1 cellular context compared by ENCODE assay signal in the genomic region with DNA sequence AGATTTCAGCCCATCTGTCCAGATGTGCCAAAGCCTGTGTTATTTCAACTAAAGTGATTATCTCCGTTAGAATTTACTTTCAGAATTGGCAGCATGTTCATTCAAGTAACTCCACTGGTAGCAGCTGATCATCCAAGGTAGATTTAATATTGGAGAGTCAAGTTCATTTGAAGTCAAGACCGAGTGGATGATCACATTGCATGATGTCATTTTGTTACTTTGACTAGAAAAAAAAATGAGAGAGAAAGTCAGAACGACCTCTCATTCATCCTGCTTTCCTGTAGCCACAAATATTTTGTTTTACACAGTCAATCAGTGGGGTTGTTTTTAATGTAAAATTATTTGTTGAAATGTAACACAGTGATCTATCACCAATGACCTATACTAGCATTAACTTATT.
TF ChIP-seq lines count a peak whose summit lies in the region.

No MANE protein-coding gene starts in this region.

TF ChIP-seq in HEK293, 187 proteins besides CTCF, POLR2A, EP300 and RAD21 (continued from another document):
- TF ChIP-seq ZNF223 (tag by site-specific recombination; IDR thresholded peaks at IDR 0.05) (no peak), ZNF658 (tag by site-specific recombination; IDR thresholded peaks at IDR 0.05) (no peak), ZNF549 (tag by site-specific recombination; IDR thresholded peaks at IDR 0.05) (no peak), ZNF19 (tag by site-specific recombination; IDR thresholded peaks at IDR 0.05; ENCODE audit: low read depth) (no peak), ZNF175 (tag by site-specific recombination; IDR thresholded peaks at IDR 0.05) (no peak), ZNF510 (tag by site-specific recombination; IDR thresholded peaks at IDR 0.05; ENCODE audit: insufficient replicate concordance) (no peak), HOXC10 (CRISPR knock-in tag; IDR thresholded peaks at IDR 0.05) (no peak), SALL2 (tag by site-specific recombination; IDR thresholded peaks at IDR 0.05; ENCODE audit: borderline replicate concordance) (no peak), GFI1B (tag by site-specific recombination; IDR thresholded peaks at IDR 0.05) (no peak), ZBTB21 (tag by site-specific recombination; IDR thresholded peaks at IDR 0.05) (peak; percentile 67), ZNF76 (tag by site-specific recombination; IDR thresholded peaks at IDR 0.05; ENCODE audit: borderline replicate concordance, low read depth) (no peak), ZNF571 (tag by site-specific recombination; IDR thresholded peaks at IDR 0.05) (no peak), ZNF629 (tag by site-specific recombination; IDR thresholded peaks at IDR 0.05) (peak; percentile 53)
- TF ChIP-seq, protein P1, sequence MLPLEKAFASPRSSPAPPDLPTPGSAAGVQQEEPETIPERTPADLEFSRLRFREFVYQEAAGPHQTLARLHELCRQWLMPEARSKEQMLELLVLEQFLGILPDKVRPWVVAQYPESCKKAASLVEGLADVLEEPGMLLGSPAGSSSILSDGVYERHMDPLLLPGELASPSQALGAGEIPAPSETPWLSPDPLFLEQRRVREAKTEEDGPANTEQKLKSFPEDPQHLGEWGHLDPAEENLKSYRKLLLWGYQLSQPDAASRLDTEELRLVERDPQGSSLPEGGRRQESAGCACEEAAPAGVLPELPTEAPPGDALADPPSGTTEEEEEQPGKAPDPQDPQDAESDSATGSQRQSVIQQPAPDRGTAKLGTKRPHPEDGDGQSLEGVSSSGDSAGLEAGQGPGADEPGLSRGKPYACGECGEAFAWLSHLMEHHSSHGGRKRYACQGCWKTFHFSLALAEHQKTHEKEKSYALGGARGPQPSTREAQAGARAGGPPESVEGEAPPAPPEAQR (tag by site-specific recombination; IDR thresholded peaks at IDR 0.05) = no peak
- TF ChIP-seq, protein P2, sequence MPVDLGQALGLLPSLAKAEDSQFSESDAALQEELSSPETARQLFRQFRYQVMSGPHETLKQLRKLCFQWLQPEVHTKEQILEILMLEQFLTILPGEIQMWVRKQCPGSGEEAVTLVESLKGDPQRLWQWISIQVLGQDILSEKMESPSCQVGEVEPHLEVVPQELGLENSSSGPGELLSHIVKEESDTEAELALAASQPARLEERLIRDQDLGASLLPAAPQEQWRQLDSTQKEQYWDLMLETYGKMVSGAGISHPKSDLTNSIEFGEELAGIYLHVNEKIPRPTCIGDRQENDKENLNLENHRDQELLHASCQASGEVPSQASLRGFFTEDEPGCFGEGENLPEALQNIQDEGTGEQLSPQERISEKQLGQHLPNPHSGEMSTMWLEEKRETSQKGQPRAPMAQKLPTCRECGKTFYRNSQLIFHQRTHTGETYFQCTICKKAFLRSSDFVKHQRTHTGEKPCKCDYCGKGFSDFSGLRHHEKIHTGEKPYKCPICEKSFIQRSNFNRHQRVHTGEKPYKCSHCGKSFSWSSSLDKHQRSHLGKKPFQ (tag by site-specific recombination; IDR thresholded peaks at IDR 0.05) = no peak
